13 cellular contexts compared by ENCODE assay signal in the genomic region with DNA sequence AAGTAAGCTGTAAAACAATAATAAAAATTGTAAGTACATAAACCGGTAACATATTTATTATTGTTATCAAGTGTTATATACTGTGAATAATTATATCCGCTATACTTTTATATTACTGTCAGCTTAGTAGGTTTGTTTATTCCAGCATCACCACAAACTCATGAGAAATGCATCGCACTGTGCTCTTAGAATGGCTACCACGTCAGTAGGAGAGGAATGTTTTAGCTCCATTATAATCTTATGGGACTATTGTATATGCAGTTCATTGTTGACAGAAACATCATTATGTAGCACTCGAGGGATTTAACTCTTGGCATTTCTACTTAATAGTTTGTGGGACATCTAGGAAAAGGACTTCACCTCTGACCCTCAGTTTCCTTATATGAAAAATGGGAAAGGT. TPM values are rescaled to one million over a fixed set of nuclear protein-coding genes. Genes with fewer than 3 reads are reported as not detected.
A peak's percentile ranks its signal among the peaks of the same experiment; 100 is the strongest.
DNase-seq lines count a peak whose midpoint lies in the region; ATAC-seq and TF ChIP-seq lines count a peak whose summit lies in the region.
"Had no signal": no experiment of that assay in that cellular context is flagged by ENCODE, and none has a peak within 500 bp of the region (broad histone marks: within the 10 kb centered on the region; RNA-seq: fewer than 3 reads in every experiment).

No MANE protein-coding gene starts in this region.

- H3K9me3 ChIP-seq in HEK293 (ENCODE audit: control insufficient read depth, insufficient read depth, low read depth, low read length) (no peaks in the 10 kb centered on the region; the same call in 1 of the 2 replicates), esophagus muscularis mucosa (peaks cover 0 to 24% (median 10%) of the 10 kb centered on the region in 4 donors)

- CTCF ChIA-PET in HEK293 (lab: Yijun Ruan, JAX), result interaction anchor here (0.5 to 1.0 kb wide), 4 partner anchors 21 to 799 kb away, joined by 3 to 7 read pairs (median 3); no protein-coding TSS in a partner anchor

- POLR2A ChIA-PET in HEK293 (lab: Yijun Ruan, JAX), result interaction anchor here (1.3 kb wide), 1 partner anchor 16 kb away, joined by 3 read pairs; no protein-coding TSS in a partner anchor

- no peak for TF ChIP-seq POLR2A in esophagus muscularis mucosa (IDR thresholded peaks at IDR 0.05; ENCODE audit: low read depth)

- H3K4me3 ChIP-seq in HEK293 (ENCODE audit: low read depth, low read length) (no peak overlapping the region), esophagus muscularis mucosa (no peak overlapping the region)

- no peak for DNase-seq in esophagus muscularis mucosa (ENCODE audit: extremely low spot score)
- no peak for DNase-seq in NOMO-1 treated with DMSO at 0.1 percent for 48 hours (lab: John Stamatoyannopoulos, UW; ENCODE audit: unreplicated experiment)
- no peak for DNase-seq in foreskin keratinocyte
- no peak for DNase-seq in T-helper 9 cell
- DNase-seq: CD8-positive, alpha-beta T cell; COR-L47; DMS153; DMS79 treated with DMSO at 0.1 percent for 48 hours; EL had no signal

- no peak for TF ChIP-seq CTCF in HEK293 (tag by site-specific recombination; IDR thresholded peaks at IDR 0.05)
- no peak for TF ChIP-seq CTCF in esophagus muscularis mucosa (IDR thresholded peaks at IDR 0.05)
- TF ChIP-seq CTCF in foreskin keratinocyte (conservative IDR thresholded peaks at IDR 0.05), result no peak

- ATAC-seq in esophagus mucosa (no peak), foreskin keratinocyte (no peak)
- ATAC-seq: CD8-positive, alpha-beta T cell; HCT116 had no signal

- intact Hi-C loops in esophagus muscularis mucosa (cut with DNase I), result no loop called here

- no peaks in the 10 kb centered on the region for H3K27me3 ChIP-seq in esophagus muscularis mucosa
- no peaks in the 10 kb centered on the region for H3K27me3 ChIP-seq in foreskin keratinocyte

- H3K4me1 ChIP-seq in HEK293 (ENCODE audit: control insufficient read depth, insufficient read depth, low read length), result no peaks in the 10 kb centered on the region
- peaks cover 6 to 45% (median 28%) of the 10 kb centered on the region in 4 donors for H3K4me1 ChIP-seq in esophagus muscularis mucosa
- no peaks in the 10 kb centered on the region for H3K4me1 ChIP-seq in foreskin keratinocyte

- 57% methylated on average over 5 of the region's 5 CpGs for WGBS in esophagus muscularis mucosa

- peaks cover 0 to 3% of the 10 kb centered on the region in 2 experiments; a peak in 1 of 3 replicates for H3K36me3 ChIP-seq in HEK293 (ENCODE audit: control insufficient read depth in 2 of 2, insufficient read depth in 1 of 2, low read length in 2 of 2)
- H3K36me3 ChIP-seq in esophagus muscularis mucosa, result no peaks in the 10 kb centered on the region

- no peak for TF ChIP-seq EP300 in esophagus muscularis mucosa (IDR thresholded peaks at IDR 0.05)

- H3K27ac ChIP-seq in HEK293 (ENCODE audit: extremely low read depth, low read depth, low read length) (no peak overlapping the region), angular gyrus (ENCODE audit: low read depth, low read length) (peak overlapping the region; percentile 34), esophagus muscularis mucosa (replicated peaks in 1 of 4) (peak overlapping the region in 3 of 4 donors; percentile 1 to 49 (median 28)), foreskin keratinocyte (no peak overlapping the region)

TF ChIP-seq in HEK293, 187 proteins besides CTCF, POLR2A, EP300 and RAD21:
- TF ChIP-seq ZNF837 (tag by site-specific recombination; IDR thresholded peaks at IDR 0.05) (no peak), ZNF561 (tag by site-specific recombination; IDR thresholded peaks at IDR 0.05; ENCODE audit: borderline replicate concordance) (no peak), ZFP37 (tag by site-specific recombination; IDR thresholded peaks at IDR 0.05) (peak; percentile 90), HOXC10 (CRISPR knock-in tag; IDR thresholded peaks at IDR 0.05) (no peak)
- TF ChIP-seq, protein P1, sequence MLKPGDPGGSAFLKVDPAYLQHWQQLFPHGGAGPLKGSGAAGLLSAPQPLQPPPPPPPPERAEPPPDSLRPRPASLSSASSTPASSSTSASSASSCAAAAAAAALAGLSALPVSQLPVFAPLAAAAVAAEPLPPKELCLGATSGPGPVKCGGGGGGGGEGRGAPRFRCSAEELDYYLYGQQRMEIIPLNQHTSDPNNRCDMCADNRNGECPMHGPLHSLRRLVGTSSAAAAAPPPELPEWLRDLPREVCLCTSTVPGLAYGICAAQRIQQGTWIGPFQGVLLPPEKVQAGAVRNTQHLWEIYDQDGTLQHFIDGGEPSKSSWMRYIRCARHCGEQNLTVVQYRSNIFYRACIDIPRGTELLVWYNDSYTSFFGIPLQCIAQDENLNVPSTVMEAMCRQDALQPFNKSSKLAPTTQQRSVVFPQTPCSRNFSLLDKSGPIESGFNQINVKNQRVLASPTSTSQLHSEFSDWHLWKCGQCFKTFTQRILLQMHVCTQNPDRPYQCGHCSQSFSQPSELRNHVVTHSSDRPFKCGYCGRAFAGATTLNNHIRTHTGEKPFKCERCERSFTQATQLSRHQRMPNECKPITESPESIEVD (tag by site-specific recombination; IDR thresholded peaks at IDR 0.05), result no peak

RNA-seq across cellular contexts. Expression of a gene that starts 16.4 kb away (rescaled TPM):
- 100 to 1,000 TPM in 2 of 4 donors, 10 to 100 TPM in 2; 93.4 to 132 (median 113) TPM for total RNA-seq in esophagus muscularis mucosa
- 15.4 TPM for total RNA-seq in esophagus mucosa
- 19.4 and 23.0 TPM in 2 replicates for total RNA-seq in foreskin keratinocyte
- 2.6 and 3.3 TPM in 2 replicates for polyA plus RNA-seq in foreskin keratinocyte

Comparison
In these comparisons a context has a peak if more than half of its experiments do, and no peak if none do; other contexts are left out.
1. H3K27ac ChIP-seq: peak in angular gyrus (single experiment) and esophagus muscularis mucosa (3 of 4); none in HEK293 (single experiment) and foreskin keratinocyte (single experiment).